Comparison of ENCODE assay signal across 8 cellular contexts in genomic region chr1:39900662-39901485, GRCh38.
DNase-seq lines count a peak whose midpoint lies in the region; ATAC-seq lines count a peak whose summit lies in the region.

No MANE protein-coding gene starts in this region.

- peak overlapping the region; percentile 54 to 68 for H3K4me3 Mint-ChIP-seq in stimulated activated naive CD8-positive, alpha-beta T cell treated with anti-CD3 and anti-CD28 coated beads, Interleukin-15, amount 100 ng/mL, for 72 hours

- H3K9me3 Mint-ChIP-seq in stimulated activated naive CD8-positive, alpha-beta T cell treated with anti-CD3 and anti-CD28 coated beads, Interleukin-15, amount 100 ng/mL, for 72 hours, result no peaks in the 10 kb centered on the region

- no peak overlapping the region for H3K27ac Mint-ChIP-seq in stimulated activated naive CD8-positive, alpha-beta T cell treated with anti-CD3 and anti-CD28 coated beads, Interleukin-15, amount 100 ng/mL, for 72 hours

- peak; percentile 32 for ATAC-seq in stimulated activated naive CD8-positive, alpha-beta T cell treated with anti-CD3 and anti-CD28 coated beads, Interleukin-15, amount 100 ng/mL, for 72 hours
- no peak for ATAC-seq in GM21381 (IDR thresholded peaks at IDR 0.05; ENCODE audit: unreplicated experiment)

- peaks cover 90% of the 10 kb centered on the region for H3K27me3 Mint-ChIP-seq in stimulated activated naive CD8-positive, alpha-beta T cell treated with anti-CD3 and anti-CD28 coated beads, Interleukin-15, amount 100 ng/mL, for 72 hours

- peak; percentile 61 for DNase-seq in activated CD8-positive, alpha-beta memory T cell treated with anti-CD3 and anti-CD28 coated beads, Interleukin-2, amount 50 U/mL, for 48 hours
- no peak for DNase-seq in activated CD8-positive, alpha-beta memory T cell treated with anti-CD3 and anti-CD28 coated beads for 24 hours
- DNase-seq in NCI-H2107 (lab: John Stamatoyannopoulos, UW), result peak; percentile 99
- DNase-seq in astrocyte of the hippocampus (ENCODE audit: low read depth, low spot score), result peak; percentile 66
- peak; percentile 67 for DNase-seq in islet precursor cell
- peak in 1 of 2 donors; percentile 15 for DNase-seq in stimulated activated naive CD8-positive, alpha-beta T cell treated with anti-CD3 and anti-CD28 coated beads, Interleukin-15, amount 100 ng/mL, for 72 hours
- DNase-seq in superior temporal gyrus (ENCODE audit: extremely low spot score), result no peak

- H3K4me1 Mint-ChIP-seq in stimulated activated naive CD8-positive, alpha-beta T cell treated with anti-CD3 and anti-CD28 coated beads, Interleukin-15, amount 100 ng/mL, for 72 hours, result peaks cover 12% of the 10 kb centered on the region

Comparison
In these comparisons a context has a peak if more than half of its experiments do, and no peak if none do; other contexts are left out.
1. DNase-seq: peak in activated CD8-positive, alpha-beta memory T cell treated with anti-CD3 and anti-CD28 coated beads, Interleukin-2, amount 50 U/mL, for 48 hours (single experiment), NCI-H2107 (single experiment), astrocyte of the hippocampus (single experiment) and islet precursor cell (single experiment); none in activated CD8-positive, alpha-beta memory T cell treated with anti-CD3 and anti-CD28 coated beads for 24 hours (single experiment) and superior temporal gyrus (single experiment).